In the genomic region with DNA sequence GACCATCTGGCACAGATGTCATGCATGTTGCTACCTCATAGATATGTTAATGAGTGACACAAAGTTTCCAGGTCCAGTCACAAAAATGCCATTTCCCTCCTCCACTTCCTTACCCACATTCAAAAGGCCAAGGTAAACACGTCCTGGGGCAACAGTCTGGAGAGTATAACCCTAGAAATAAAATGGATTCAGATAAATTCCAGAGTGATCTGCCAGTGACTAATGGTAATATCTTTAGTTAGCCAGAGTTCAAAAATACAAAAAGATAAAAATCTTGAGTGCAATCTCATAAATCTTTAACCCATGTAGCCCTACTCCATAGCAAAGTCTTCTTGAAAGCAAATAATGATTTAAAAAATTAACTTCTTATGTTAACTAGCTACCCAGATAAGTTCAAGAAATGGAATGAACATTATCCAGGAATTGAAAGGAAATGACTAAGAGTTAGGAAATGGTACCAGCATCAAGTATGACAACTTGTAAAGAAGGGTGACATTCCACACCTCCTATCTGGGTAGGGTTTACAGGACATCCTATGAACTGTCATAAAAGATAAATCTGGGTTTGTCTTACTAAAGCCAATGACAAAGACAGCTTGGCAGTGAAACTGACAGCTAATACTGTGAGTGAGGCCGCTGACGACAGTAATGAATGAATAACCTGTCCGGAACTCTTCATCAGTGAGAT, we compare ENCODE assay signal across 11 cellular contexts. TPM values are rescaled to one million over a fixed set of nuclear protein-coding genes. Genes with fewer than 3 reads are reported as not detected.
DNase-seq lines count a peak whose midpoint lies in the region; ATAC-seq, FAIRE-seq and TF ChIP-seq lines count a peak whose summit lies in the region.
"Had no signal": no experiment of that assay in that cellular context is flagged by ENCODE, and none has a peak within 500 bp of the region (broad histone marks: within the 10 kb centered on the region; RNA-seq: fewer than 3 reads in every experiment).

No MANE protein-coding gene starts in this region.

- H4K20me1 ChIP-seq in mammary epithelial cell (ENCODE audit: insufficient read depth, low read length) (no peaks in the 10 kb centered on the region), osteoblast (ENCODE audit: insufficient read depth, low read length) (no peaks in the 10 kb centered on the region)

- no peak overlapping the region for H3K9ac ChIP-seq in mammary epithelial cell (ENCODE audit: insufficient read depth, low read length)

- TF ChIP-seq POLR2A in GM12892 (IDR thresholded peaks at IDR 0.05; ENCODE audit: low read depth, low read length) = no peak

- no TSS peak for BruUV-seq in mammary epithelial cell (replicated peaks; lab: Mats Ljungman, UMichigan)

- in situ Hi-C loops in mammary epithelial cell (cut with MboI; ENCODE audit: low sequenced_read_pairs in 2 of 2) = no loop called here

- peak; percentile 96 for ATAC-seq in GM19438 (IDR thresholded peaks at IDR 0.05; ENCODE audit: low read depth, unreplicated experiment)
- ATAC-seq in activated CD4-positive, CD25-positive, alpha-beta regulatory T cell treated with anti-CD3 and anti-CD28 coated beads, Interleukin-2, amount 50 U/mL, for 24 hours = no peak
- ATAC-seq: Panc1 had no signal

- H3K79me2 ChIP-seq in mammary epithelial cell (ENCODE audit: insufficient read depth, low read length) (no peaks in the 10 kb centered on the region), osteoblast (ENCODE audit: insufficient read depth, low read length) (no peaks in the 10 kb centered on the region)

- H3K4me2 ChIP-seq in mammary epithelial cell (ENCODE audit: insufficient read depth, low read depth, low read length) (peak overlapping the region; percentile 41), osteoblast (ENCODE audit: insufficient read depth, low read length) (peak overlapping the region; percentile 40)

- H3K27ac ChIP-seq in mammary epithelial cell (ENCODE audit: insufficient read depth, low read depth, low read length) (peak overlapping the region; percentile 18), osteoblast (ENCODE audit: low read depth, low read length) (peak overlapping the region; percentile 56)

- no peak for FAIRE-seq in GM12892 (lab: Jason Lieb, UNC)
- FAIRE-seq: D721Med had no signal

- CTCF ChIA-PET in mammary epithelial cell (lab: Charles Lee; ENCODE audit: low non-redundant PET) = no interaction called here
- CTCF ChIA-PET in GM10248 (lab: Yijun Ruan, JAX) = no interaction called here

- H3K9me3 ChIP-seq in mammary epithelial cell (replicated peaks; ENCODE audit: insufficient read depth, low read length) = no peaks in the 10 kb centered on the region
- H3K9me3 ChIP-seq in osteoblast (ENCODE audit: low read depth, low read length) = no peaks in the 10 kb centered on the region

- intact Hi-C loops in mammary epithelial cell (cut with micrococcal nuclease) = no loop called here

- no peaks in the 10 kb centered on the region for H3K36me3 ChIP-seq in mammary epithelial cell (ENCODE audit: insufficient read depth, low read length)
- no peaks in the 10 kb centered on the region for H3K36me3 ChIP-seq in osteoblast (ENCODE audit: insufficient read depth, low read length)

- H3K4me3 ChIP-seq in mammary epithelial cell (replicated peaks in 1 of 3; ENCODE audit: insufficient read depth in 1 of 3, low read depth in 2 of 3, low read length in 3 of 3) (no peak overlapping the region), osteoblast (ENCODE audit: insufficient read depth, low read length) (no peak overlapping the region)

- H3K4me1 ChIP-seq in mammary epithelial cell (ENCODE audit: insufficient read depth, low read length) (peaks cover 13% of the 10 kb centered on the region), osteoblast (ENCODE audit: insufficient read depth, low read length) (peaks cover 12% of the 10 kb centered on the region)

- DNase-seq in HK-2 (ENCODE audit: unreplicated experiment) (peak; percentile 26), mammary epithelial cell (peak; percentile 35), osteoblast (ENCODE audit: insufficient read length, low spot score, missing footprints) (peak; percentile 42), GM12892 (ENCODE audit: insufficient read length) (no peak), GM10248 (ENCODE audit: extremely low spot score) (no peak), dedifferentiated amniotic fluid mesenchymal stem cell (ENCODE audit: extremely low spot score) (no peak)
- DNase-seq: NCI-H1694 had no signal

- dilution Hi-C loops in mammary epithelial cell (cut with HindIII; ENCODE audit: low sequenced_read_pairs) = no loop called here

- WGBS in mammary epithelial cell (ENCODE audit: low coverage, missing lambda C conversion rate) = 69% methylated on average over 4 of the region's 4 CpGs

- H2AFZ ChIP-seq in mammary epithelial cell (ENCODE audit: low read depth, low read length) (peak overlapping the region; percentile 37), osteoblast (ENCODE audit: low read length) (no peak overlapping the region)

- H3K27me3 ChIP-seq in mammary epithelial cell (ENCODE audit: insufficient read depth, low read length) (no peaks in the 10 kb centered on the region), osteoblast (ENCODE audit: insufficient read depth, low read length) (no peaks in the 10 kb centered on the region)

- POLR2A ChIA-PET in GM10248 (lab: Yijun Ruan, JAX) = no interaction called here

- TF ChIP-seq CTCF in mammary epithelial cell (conservative IDR thresholded peaks at IDR 0.05 in 1 of 2, IDR thresholded peaks at IDR 0.05 in 1 of 2; ENCODE audit: extremely low read depth in 1 of 2, insufficient read depth in 1 of 2, low read depth in 1 of 2, low read length in 2 of 2) (no peak), osteoblast (IDR thresholded peaks at IDR 0.05; ENCODE audit: extremely low read depth, low read depth, low read length) (no peak), GM10248 (IDR thresholded peaks at IDR 0.05; ENCODE audit: control extremely low read depth, extremely low read depth, low read depth, missing control alignments) (no peak)

RNA-seq across cellular contexts. Expression of a gene that starts 18.1 kb away (rescaled TPM):
- total RNA-seq in mammary epithelial cell = 10 to 100 TPM; 20.0 to 28.5 TPM
- polyA plus RNA-seq in mammary epithelial cell = 7.0 TPM
- polyA minus RNA-seq in mammary epithelial cell = 17.8 TPM
- total RNA-seq in osteoblast = 5.6 and 5.8 TPM in 2 replicates
- polyA plus RNA-seq in GM12892 (2012; ENCODE audit: missing spikeins) = 4.9 TPM

Comparison
In these comparisons a context has a peak if more than half of its experiments do, and no peak if none do; other contexts are left out.
1. DNase-seq: peak in HK-2 (single experiment), mammary epithelial cell (single experiment) and osteoblast (single experiment); none in GM12892 (single experiment), GM10248 (single experiment) and dedifferentiated amniotic fluid mesenchymal stem cell (single experiment).